ENCODE assay signal across 2 cellular contexts in genomic region chr13:107886118-107886517, GRCh38.
TF ChIP-seq lines count a peak whose summit lies in the region.

No MANE protein-coding gene starts in this region.

TF ChIP-seq in IMR-90, 13 proteins besides CTCF, POLR2A, EP300 and RAD21:
- no peak for TF ChIP-seq NFE2L2 (IDR thresholded peaks at IDR 0.05; ENCODE audit: low read depth, low read length)

TF ChIP-seq in K562, 482 proteins besides CTCF, POLR2A, EP300 and RAD21:
- 0 out of 2 replicates have a peak, but pooled peaks have one; percentile 23 for TF ChIP-seq HMGXB4 (CRISPR knock-in tag; IDR thresholded peaks at IDR 0.05)
- TF ChIP-seq, protein P1, sequence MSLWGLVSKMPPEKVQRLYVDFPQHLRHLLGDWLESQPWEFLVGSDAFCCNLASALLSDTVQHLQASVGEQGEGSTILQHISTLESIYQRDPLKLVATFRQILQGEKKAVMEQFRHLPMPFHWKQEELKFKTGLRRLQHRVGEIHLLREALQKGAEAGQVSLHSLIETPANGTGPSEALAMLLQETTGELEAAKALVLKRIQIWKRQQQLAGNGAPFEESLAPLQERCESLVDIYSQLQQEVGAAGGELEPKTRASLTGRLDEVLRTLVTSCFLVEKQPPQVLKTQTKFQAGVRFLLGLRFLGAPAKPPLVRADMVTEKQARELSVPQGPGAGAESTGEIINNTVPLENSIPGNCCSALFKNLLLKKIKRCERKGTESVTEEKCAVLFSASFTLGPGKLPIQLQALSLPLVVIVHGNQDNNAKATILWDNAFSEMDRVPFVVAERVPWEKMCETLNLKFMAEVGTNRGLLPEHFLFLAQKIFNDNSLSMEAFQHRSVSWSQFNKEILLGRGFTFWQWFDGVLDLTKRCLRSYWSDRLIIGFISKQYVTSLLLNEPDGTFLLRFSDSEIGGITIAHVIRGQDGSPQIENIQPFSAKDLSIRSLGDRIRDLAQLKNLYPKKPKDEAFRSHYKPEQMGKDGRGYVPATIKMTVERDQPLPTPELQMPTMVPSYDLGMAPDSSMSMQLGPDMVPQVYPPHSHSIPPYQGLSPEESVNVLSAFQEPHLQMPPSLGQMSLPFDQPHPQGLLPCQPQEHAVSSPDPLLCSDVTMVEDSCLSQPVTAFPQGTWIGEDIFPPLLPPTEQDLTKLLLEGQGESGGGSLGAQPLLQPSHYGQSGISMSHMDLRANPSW (CRISPR knock-in tag; IDR thresholded peaks at IDR 0.05), result peak; percentile 68; the same call in 1 of the 2 replicates
- peak; percentile 45; the same call in 1 of the 2 replicates for TF ChIP-seq E2F1 (CRISPR knock-in tag; IDR thresholded peaks at IDR 0.05)
- no peak for TF ChIP-seq POLR2AphosphoS2 (IDR thresholded peaks at IDR 0.05; ENCODE audit: low read length)
